ENCODE assay signal across 1 cellular context in genomic region chr10:94397549-94398370, GRCh38.
A peak's percentile ranks its signal among the peaks of the same experiment; 100 is the strongest.
TF ChIP-seq lines count a peak whose summit lies in the region.

No MANE protein-coding gene starts in this region.

TF ChIP-seq in HepG2, 621 proteins besides CTCF, POLR2A, EP300 and RAD21:
- TF ChIP-seq ZNF337 (CRISPR knock-in tag; IDR thresholded peaks at IDR 0.05; ENCODE audit: borderline replicate concordance, low read depth): no peak
- TF ChIP-seq ZBTB4 (CRISPR knock-in tag; IDR thresholded peaks at IDR 0.05; ENCODE audit: borderline replicate concordance): no peak
- TF ChIP-seq HDAC1 (CRISPR knock-in tag; IDR thresholded peaks at IDR 0.05): no peak
- no peak for TF ChIP-seq MTERF4 (CRISPR knock-in tag; IDR thresholded peaks at IDR 0.05)
- no peak for TF ChIP-seq FOXJ3 (CRISPR knock-in tag; IDR thresholded peaks at IDR 0.05; ENCODE audit: borderline replicate concordance)
- no peak for TF ChIP-seq NKX3-1 (CRISPR knock-in tag; IDR thresholded peaks at IDR 0.05)
- TF ChIP-seq SOX13 (IDR thresholded peaks at IDR 0.05): no peak
- TF ChIP-seq SOX13 (CRISPR knock-in tag; conservative IDR thresholded peaks at IDR 0.05 in 1 of 2, IDR thresholded peaks at IDR 0.05 in 1 of 2): no peak
- 0 out of 4 replicates have a peak, but pooled peaks of 1 of the 2 experiments have one; percentile 19 for TF ChIP-seq NR2F1 (CRISPR knock-in tag; IDR thresholded peaks at IDR 0.05)
- TF ChIP-seq MAX (IDR thresholded peaks at IDR 0.05): no peak
- TF ChIP-seq NR2F2 (IDR thresholded peaks at IDR 0.05; ENCODE audit: borderline replicate concordance, low read depth): no peak
- peak; percentile 81 for TF ChIP-seq TEAD3 (CRISPR knock-in tag; optimal IDR thresholded peaks at IDR 0.05; ENCODE audit: borderline replicate concordance)
- TF ChIP-seq ZMYM2 (CRISPR knock-in tag; IDR thresholded peaks at IDR 0.05): no peak
- TF ChIP-seq CREB1 (IDR thresholded peaks at IDR 0.05): no peak
- no peak for TF ChIP-seq CREB1 (CRISPR knock-in tag; IDR thresholded peaks at IDR 0.05)
- TF ChIP-seq GABPA (IDR thresholded peaks at IDR 0.05; ENCODE audit: low read depth, low read length): no peak
- TF ChIP-seq GABPA (CRISPR knock-in tag; IDR thresholded peaks at IDR 0.05; ENCODE audit: low read depth): no peak
